1 cellular context compared by ENCODE assay signal in the genomic region with DNA sequence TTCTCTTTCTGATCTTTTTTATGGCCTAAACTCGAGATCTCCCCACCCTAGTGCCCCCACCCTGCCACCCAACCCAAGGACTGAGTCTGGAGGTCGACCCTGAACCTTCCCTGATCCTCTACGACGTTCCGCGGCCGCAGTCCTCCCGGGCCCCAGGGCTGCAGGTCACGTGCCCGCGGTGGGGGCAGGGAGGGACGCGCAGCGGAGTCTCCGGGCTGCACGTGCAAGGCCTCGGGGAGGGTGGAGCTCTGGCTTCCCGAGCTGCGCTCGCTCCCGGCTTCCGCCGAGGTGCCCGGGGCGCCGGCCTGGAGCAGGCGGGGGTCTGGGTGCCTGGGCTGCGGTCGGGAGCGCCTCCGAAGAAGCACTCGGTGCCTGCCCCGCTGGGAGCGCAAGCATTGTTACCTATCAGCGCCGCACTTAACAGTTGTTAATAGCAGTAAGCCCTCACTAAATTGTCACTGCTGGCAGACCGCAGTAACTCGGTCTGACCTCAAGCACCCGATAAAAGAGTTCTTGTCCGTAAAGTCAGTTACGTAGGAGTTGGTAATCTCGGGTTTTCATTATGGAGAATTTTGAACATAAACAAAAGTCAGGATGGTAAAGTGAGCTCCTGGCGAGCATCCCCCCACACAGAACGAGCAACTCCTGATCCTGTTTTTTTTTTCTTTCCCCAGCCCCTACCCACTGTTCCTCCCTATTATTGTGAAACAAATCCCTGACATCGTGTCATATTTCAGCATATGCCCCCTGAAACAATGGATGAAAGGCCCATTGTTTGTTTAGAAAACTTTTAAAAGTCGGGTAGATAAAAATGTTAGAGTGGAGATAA.
TF ChIP-seq lines count a peak whose summit lies in the region.

No MANE protein-coding gene starts in this region.

TF ChIP-seq in K562, 482 proteins besides CTCF, POLR2A, EP300 and RAD21 (continued from another document):
- TF ChIP-seq REST (CRISPR knock-in tag; IDR thresholded peaks at IDR 0.05; ENCODE audit: low read depth) (no peak), RBFOX2 (IDR thresholded peaks at IDR 0.05; ENCODE audit: low read depth, low read length) (peak; percentile 56), NFYB (IDR thresholded peaks at IDR 0.05; ENCODE audit: extremely low read depth, insufficient read length) (no peak), LEF1 (IDR thresholded peaks at IDR 0.05) (peak; percentile 87), TBP (optimal IDR thresholded peaks at IDR 0.05; ENCODE audit: low read depth, low read length) (peak; percentile 56)
